In the genomic region with DNA sequence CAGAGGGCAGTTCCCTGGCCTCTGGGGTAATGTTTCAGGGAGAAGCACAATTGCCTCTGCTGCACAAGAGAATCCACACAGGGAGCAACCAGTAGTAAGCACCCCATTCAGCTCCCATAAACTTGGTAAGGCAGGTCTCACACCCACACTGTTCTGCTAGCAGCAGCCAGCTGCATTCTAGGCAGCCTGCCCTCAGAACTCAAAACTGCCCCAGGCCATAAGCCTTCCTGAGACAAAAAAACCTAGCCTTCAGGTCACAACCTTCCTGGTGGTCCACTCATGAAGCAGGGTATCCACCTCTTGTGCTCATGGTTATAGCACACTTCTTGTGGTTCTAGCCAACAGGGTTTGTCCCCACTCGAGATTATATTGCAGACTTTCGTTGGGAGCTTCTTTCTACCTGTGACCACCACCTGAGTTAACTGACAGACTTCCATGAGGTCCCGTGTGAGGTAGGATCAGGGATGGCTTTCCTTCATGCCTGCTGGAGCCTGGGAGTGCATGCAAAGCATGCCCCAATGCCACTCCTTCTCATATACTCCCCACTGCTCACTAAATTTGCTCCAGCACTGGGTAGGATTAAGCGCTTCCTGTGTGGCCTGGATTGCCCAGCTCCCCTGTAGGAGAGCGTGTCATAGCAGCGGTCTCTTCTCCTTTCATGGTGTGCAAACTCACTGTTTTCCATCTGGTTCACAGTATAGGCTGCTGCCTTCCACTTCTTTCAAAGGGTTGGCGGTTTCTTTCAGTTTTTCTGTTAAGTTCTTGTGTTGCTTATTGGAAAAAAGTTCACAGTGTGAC, we compare ENCODE assay signal across 15 cellular contexts. TPM values are rescaled to one million over a fixed set of nuclear protein-coding genes. Genes with fewer than 3 reads are reported as not detected.
DNase-seq lines count a peak whose midpoint lies in the region; ATAC-seq and TF ChIP-seq lines count a peak whose summit lies in the region.
"Had no signal": no experiment of that assay in that cellular context is flagged by ENCODE, and none has a peak within 500 bp of the region (broad histone marks: within the 10 kb centered on the region; RNA-seq: fewer than 3 reads in every experiment).

No MANE protein-coding gene starts in this region.

- CTCF ChIA-PET in WTC11 (lab: Charles Lee): no interaction called here

- H3K27me3 Mint-ChIP-seq in WTC11 (ENCODE audit: low read depth): no peaks in the 10 kb centered on the region
- H3K27me3 Mint-ChIP-seq: B cell had no signal

- ATAC-seq in WTC11 (peak; percentile 57), HG02759 (IDR thresholded peaks at IDR 0.05; ENCODE audit: unreplicated experiment) (no peak)
- peak; percentile 13 for ATAC-seq in stimulated activated effector memory CD8-positive, alpha-beta T cell treated with anti-CD3 and anti-CD28 coated beads, Interleukin-12 subunit alpha, Interleukin-12 subunit beta, amount 100 ng/mL, for 72 hours
- ATAC-seq: HCT116 had no signal

- peaks cover 39% of the 10 kb centered on the region for H3K9me3 Mint-ChIP-seq in WTC11
- H3K9me3 Mint-ChIP-seq in stimulated activated effector memory CD8-positive, alpha-beta T cell treated with anti-CD3 and anti-CD28 coated beads, Interleukin-12 subunit alpha, Interleukin-12 subunit beta, amount 100 ng/mL, for 72 hours: peaks cover 12% of the 10 kb centered on the region

- DNase-seq in EL: peak; percentile 26
- peak; percentile 65 for DNase-seq in MV-4-11 (lab: John Stamatoyannopoulos, UW)
- no peak for DNase-seq in WTC11 (ENCODE audit: low spot score)
- no peak for DNase-seq in stimulated activated effector memory CD8-positive, alpha-beta T cell treated with anti-CD3 and anti-CD28 coated beads, Interleukin-12 subunit alpha, Interleukin-12 subunit beta, amount 100 ng/mL, for 72 hours (ENCODE audit: low spot score in 2 of 2)
- DNase-seq in SKM-1 (lab: John Stamatoyannopoulos, UW; ENCODE audit: unreplicated experiment): no peak
- DNase-seq in T1000 (lab: John Stamatoyannopoulos, UW): no peak
- DNase-seq in NCI-H2171 treated with DMSO at 0.1 percent for 48 hours (lab: John Stamatoyannopoulos, UW): no peak
- DNase-seq: CD4-positive, alpha-beta memory T cell; COR-L47; DMS153; DMS79 treated with DMSO at 0.1 percent for 48 hours; KBM-7 had no signal

- no peaks in the 10 kb centered on the region for H3K4me1 Mint-ChIP-seq in WTC11
- H3K4me1 Mint-ChIP-seq in stimulated activated effector memory CD8-positive, alpha-beta T cell treated with anti-CD3 and anti-CD28 coated beads, Interleukin-12 subunit alpha, Interleukin-12 subunit beta, amount 100 ng/mL, for 72 hours: no peaks in the 10 kb centered on the region
- H3K4me1 Mint-ChIP-seq: B cell; CD4-positive, alpha-beta memory T cell had no signal

- no peak overlapping the region for H3K27ac Mint-ChIP-seq in WTC11
- H3K27ac Mint-ChIP-seq in stimulated activated effector memory CD8-positive, alpha-beta T cell treated with anti-CD3 and anti-CD28 coated beads, Interleukin-12 subunit alpha, Interleukin-12 subunit beta, amount 100 ng/mL, for 72 hours: no peak overlapping the region
- H3K27ac Mint-ChIP-seq: B cell; CD4-positive, alpha-beta memory T cell had no signal

- peaks cover 3% of the 10 kb centered on the region for H3K36me3 Mint-ChIP-seq in WTC11
- H3K36me3 Mint-ChIP-seq in stimulated activated effector memory CD8-positive, alpha-beta T cell treated with anti-CD3 and anti-CD28 coated beads, Interleukin-12 subunit alpha, Interleukin-12 subunit beta, amount 100 ng/mL, for 72 hours: no peaks in the 10 kb centered on the region
- H3K36me3 Mint-ChIP-seq: CD4-positive, alpha-beta memory T cell had no signal

- H3K4me3 Mint-ChIP-seq in WTC11: no peak overlapping the region
- H3K4me3 Mint-ChIP-seq in stimulated activated effector memory CD8-positive, alpha-beta T cell treated with anti-CD3 and anti-CD28 coated beads, Interleukin-12 subunit alpha, Interleukin-12 subunit beta, amount 100 ng/mL, for 72 hours: no peak overlapping the region
- H3K4me3 Mint-ChIP-seq: B cell; CD4-positive, alpha-beta memory T cell had no signal

- TF ChIP-seq CTCF in WTC11 (IDR thresholded peaks at IDR 0.05): no peak

- POLR2A ChIA-PET in WTC11 (lab: Charles Lee): no interaction called here

TF ChIP-seq in WTC11, 78 proteins besides CTCF, POLR2A, EP300 and RAD21 (continues in another document):
- TF ChIP-seq, protein P1, sequence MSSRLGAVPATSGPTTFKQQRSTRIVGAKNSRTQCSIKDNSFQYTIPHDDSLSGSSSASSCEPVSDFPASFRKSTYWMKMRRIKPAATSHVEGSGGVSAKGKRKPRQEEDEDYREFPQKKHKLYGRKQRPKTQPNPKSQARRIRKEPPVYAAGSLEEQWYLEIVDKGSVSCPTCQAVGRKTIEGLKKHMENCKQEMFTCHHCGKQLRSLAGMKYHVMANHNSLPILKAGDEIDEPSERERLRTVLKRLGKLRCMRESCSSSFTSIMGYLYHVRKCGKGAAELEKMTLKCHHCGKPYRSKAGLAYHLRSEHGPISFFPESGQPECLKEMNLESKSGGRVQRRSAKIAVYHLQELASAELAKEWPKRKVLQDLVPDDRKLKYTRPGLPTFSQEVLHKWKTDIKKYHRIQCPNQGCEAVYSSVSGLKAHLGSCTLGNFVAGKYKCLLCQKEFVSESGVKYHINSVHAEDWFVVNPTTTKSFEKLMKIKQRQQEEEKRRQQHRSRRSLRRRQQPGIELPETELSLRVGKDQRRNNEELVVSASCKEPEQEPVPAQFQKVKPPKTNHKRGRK (CRISPR knock-in tag; IDR thresholded peaks at IDR 0.05; ENCODE audit: borderline replicate concordance): no peak
- TF ChIP-seq TEAD4 (CRISPR knock-in tag; IDR thresholded peaks at IDR 0.05) (no peak), ZNF416 (CRISPR knock-in tag; IDR thresholded peaks at IDR 0.05) (no peak), JUN (CRISPR knock-in tag; IDR thresholded peaks at IDR 0.05) (no peak), ESRRA (CRISPR knock-in tag; IDR thresholded peaks at IDR 0.05; ENCODE audit: borderline replicate concordance) (no peak)
- TF ChIP-seq, protein P2, sequence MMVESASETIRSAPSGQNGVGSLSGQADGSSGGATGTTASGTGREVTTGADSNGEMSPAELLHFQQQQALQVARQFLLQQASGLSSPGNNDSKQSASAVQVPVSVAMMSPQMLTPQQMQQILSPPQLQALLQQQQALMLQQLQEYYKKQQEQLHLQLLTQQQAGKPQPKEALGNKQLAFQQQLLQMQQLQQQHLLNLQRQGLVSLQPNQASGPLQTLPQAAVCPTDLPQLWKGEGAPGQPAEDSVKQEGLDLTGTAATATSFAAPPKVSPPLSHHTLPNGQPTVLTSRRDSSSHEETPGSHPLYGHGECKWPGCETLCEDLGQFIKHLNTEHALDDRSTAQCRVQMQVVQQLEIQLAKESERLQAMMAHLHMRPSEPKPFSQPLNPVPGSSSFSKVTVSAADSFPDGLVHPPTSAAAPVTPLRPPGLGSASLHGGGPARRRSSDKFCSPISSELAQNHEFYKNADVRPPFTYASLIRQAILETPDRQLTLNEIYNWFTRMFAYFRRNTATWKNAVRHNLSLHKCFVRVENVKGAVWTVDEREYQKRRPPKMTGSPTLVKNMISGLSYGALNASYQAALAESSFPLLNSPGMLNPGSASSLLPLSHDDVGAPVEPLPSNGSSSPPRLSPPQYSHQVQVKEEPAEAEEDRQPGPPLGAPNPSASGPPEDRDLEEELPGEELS (CRISPR knock-in tag; IDR thresholded peaks at IDR 0.05): no peak
- TF ChIP-seq, protein P3, sequence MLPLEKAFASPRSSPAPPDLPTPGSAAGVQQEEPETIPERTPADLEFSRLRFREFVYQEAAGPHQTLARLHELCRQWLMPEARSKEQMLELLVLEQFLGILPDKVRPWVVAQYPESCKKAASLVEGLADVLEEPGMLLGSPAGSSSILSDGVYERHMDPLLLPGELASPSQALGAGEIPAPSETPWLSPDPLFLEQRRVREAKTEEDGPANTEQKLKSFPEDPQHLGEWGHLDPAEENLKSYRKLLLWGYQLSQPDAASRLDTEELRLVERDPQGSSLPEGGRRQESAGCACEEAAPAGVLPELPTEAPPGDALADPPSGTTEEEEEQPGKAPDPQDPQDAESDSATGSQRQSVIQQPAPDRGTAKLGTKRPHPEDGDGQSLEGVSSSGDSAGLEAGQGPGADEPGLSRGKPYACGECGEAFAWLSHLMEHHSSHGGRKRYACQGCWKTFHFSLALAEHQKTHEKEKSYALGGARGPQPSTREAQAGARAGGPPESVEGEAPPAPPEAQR (CRISPR knock-in tag; IDR thresholded peaks at IDR 0.05): no peak
- TF ChIP-seq, protein P4, sequence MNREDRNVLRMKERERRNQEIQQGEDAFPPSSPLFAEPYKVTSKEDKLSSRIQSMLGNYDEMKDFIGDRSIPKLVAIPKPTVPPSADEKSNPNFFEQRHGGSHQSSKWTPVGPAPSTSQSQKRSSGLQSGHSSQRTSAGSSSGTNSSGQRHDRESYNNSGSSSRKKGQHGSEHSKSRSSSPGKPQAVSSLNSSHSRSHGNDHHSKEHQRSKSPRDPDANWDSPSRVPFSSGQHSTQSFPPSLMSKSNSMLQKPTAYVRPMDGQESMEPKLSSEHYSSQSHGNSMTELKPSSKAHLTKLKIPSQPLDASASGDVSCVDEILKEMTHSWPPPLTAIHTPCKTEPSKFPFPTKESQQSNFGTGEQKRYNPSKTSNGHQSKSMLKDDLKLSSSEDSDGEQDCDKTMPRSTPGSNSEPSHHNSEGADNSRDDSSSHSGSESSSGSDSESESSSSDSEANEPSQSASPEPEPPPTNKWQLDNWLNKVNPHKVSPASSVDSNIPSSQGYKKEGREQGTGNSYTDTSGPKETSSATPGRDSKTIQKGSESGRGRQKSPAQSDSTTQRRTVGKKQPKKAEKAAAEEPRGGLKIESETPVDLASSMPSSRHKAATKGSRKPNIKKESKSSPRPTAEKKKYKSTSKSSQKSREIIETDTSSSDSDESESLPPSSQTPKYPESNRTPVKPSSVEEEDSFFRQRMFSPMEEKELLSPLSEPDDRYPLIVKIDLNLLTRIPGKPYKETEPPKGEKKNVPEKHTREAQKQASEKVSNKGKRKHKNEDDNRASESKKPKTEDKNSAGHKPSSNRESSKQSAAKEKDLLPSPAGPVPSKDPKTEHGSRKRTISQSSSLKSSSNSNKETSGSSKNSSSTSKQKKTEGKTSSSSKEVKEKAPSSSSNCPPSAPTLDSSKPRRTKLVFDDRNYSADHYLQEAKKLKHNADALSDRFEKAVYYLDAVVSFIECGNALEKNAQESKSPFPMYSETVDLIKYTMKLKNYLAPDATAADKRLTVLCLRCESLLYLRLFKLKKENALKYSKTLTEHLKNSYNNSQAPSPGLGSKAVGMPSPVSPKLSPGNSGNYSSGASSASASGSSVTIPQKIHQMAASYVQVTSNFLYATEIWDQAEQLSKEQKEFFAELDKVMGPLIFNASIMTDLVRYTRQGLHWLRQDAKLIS (CRISPR knock-in tag; IDR thresholded peaks at IDR 0.05; ENCODE audit: borderline replicate concordance): no peak

RNA-seq across cellular contexts. Expression of a gene that starts 33.9 kb away (rescaled TPM):
- 0.18 to 0.74 TPM (median 0.39 TPM) in 3 replicates for total RNA-seq in WTC11 (2021)
- total RNA-seq: B cell; CD4-positive, alpha-beta memory T cell had no signal

Comparison
In these comparisons a context has a peak if more than half of its experiments do, and no peak if none do; other contexts are left out.
1. DNase-seq: peak in EL (single experiment) and MV-4-11 (single experiment); none in WTC11 (single experiment), stimulated activated effector memory CD8-positive, alpha-beta T cell treated with anti-CD3 and anti-CD28 coated beads, Interleukin-12 subunit alpha, Interleukin-12 subunit beta, amount 100 ng/mL, for 72 hours (0 of 2), SKM-1 (single experiment), T1000 (single experiment) and NCI-H2171 treated with DMSO at 0.1 percent for 48 hours (single experiment).